8 cellular contexts compared by ENCODE assay signal in genomic region chr17:59838196-59838911, GRCh38. TPM values are rescaled to one million over a fixed set of nuclear protein-coding genes. Genes with fewer than 3 reads are reported as not detected.
DNase-seq lines count a peak whose midpoint lies in the region; ATAC-seq and TF ChIP-seq lines count a peak whose summit lies in the region.

No MANE protein-coding gene starts in this region.

- H3K9me3 Mint-ChIP-seq in T-helper 2 cell treated with Interferon-gamma antibody and Interleukin-4, amounts not matched to agents 5 μg/mL and 100 μg/mL, for 36 hours = no peaks in the 10 kb centered on the region
- H3K9me3 Mint-ChIP-seq in endothelial cell (ENCODE audit: unreplicated experiment) = no peaks in the 10 kb centered on the region
- no peaks in the 10 kb centered on the region for H3K9me3 Mint-ChIP-seq in nephron progenitor cell

- peak; percentile 91 for DNase-seq in SIG-M5 treated with dmso at 0.1 percent for 504 hours (lab: John Stamatoyannopoulos, UW; ENCODE audit: unreplicated experiment)
- DNase-seq in SIG-M5 (lab: John Stamatoyannopoulos, UW) = no peak
- peak; percentile 44 for DNase-seq in T-helper 2 cell treated with Interferon-gamma antibody and Interleukin-4, amounts not matched to agents 5 μg/mL and 100 μg/mL, for 36 hours (ENCODE audit: low spot score)
- peak; percentile 16 for DNase-seq in endothelial cell (ENCODE audit: low spot score)
- no peak for DNase-seq in nephron progenitor cell
- no peak for DNase-seq in EL
- no peak for DNase-seq in DMS153 (lab: John Stamatoyannopoulos, UW)

- H3K27me3 Mint-ChIP-seq in T-helper 2 cell treated with Interferon-gamma antibody and Interleukin-4, amounts not matched to agents 5 μg/mL and 100 μg/mL, for 36 hours (ENCODE audit: low read depth) = peaks cover 7% of the 10 kb centered on the region
- H3K27me3 Mint-ChIP-seq in endothelial cell (ENCODE audit: unreplicated experiment) (peaks cover 4% of the 10 kb centered on the region), nephron progenitor cell (ENCODE audit: low read depth, poor library complexity) (no peaks in the 10 kb centered on the region)

- peaks cover 31% of the 10 kb centered on the region for H3K4me1 Mint-ChIP-seq in T-helper 2 cell treated with Interferon-gamma antibody and Interleukin-4, amounts not matched to agents 5 μg/mL and 100 μg/mL, for 36 hours (ENCODE audit: low read depth)
- H3K4me1 Mint-ChIP-seq in endothelial cell (ENCODE audit: unreplicated experiment) (peaks cover 32% of the 10 kb centered on the region), nephron progenitor cell (peaks cover 48% of the 10 kb centered on the region)

- ATAC-seq in HG02678 (IDR thresholded peaks at IDR 0.05; ENCODE audit: unreplicated experiment) = no peak

- peaks cover 61% of the 10 kb centered on the region for H3K36me3 Mint-ChIP-seq in T-helper 2 cell treated with Interferon-gamma antibody and Interleukin-4, amounts not matched to agents 5 μg/mL and 100 μg/mL, for 36 hours (ENCODE audit: low read depth)
- H3K36me3 Mint-ChIP-seq in endothelial cell (ENCODE audit: low read depth, unreplicated experiment) (peaks cover 5% of the 10 kb centered on the region), nephron progenitor cell (ENCODE audit: low read depth) (peaks cover 32% of the 10 kb centered on the region)

- peak overlapping the region; percentile 99 for H3K4me3 Mint-ChIP-seq in T-helper 2 cell treated with Interferon-gamma antibody and Interleukin-4, amounts not matched to agents 5 μg/mL and 100 μg/mL, for 36 hours
- peak overlapping the region; percentile 96 for H3K4me3 Mint-ChIP-seq in endothelial cell (ENCODE audit: unreplicated experiment)
- peak overlapping the region; percentile 78 for H3K4me3 Mint-ChIP-seq in nephron progenitor cell

- TF ChIP-seq CTCF in endothelial cell (IDR thresholded peaks at IDR 0.05; ENCODE audit: unreplicated experiment) = no peak
- TF ChIP-seq CTCF in nephron progenitor cell (IDR thresholded peaks at IDR 0.05) = no peak

- H3K27ac Mint-ChIP-seq in T-helper 2 cell treated with Interferon-gamma antibody and Interleukin-4, amounts not matched to agents 5 μg/mL and 100 μg/mL, for 36 hours = peak overlapping the region; percentile 99
- H3K27ac Mint-ChIP-seq in endothelial cell (ENCODE audit: unreplicated experiment) = peak overlapping the region; percentile 99
- no peak overlapping the region for H3K27ac Mint-ChIP-seq in nephron progenitor cell

RNA-seq across cellular contexts. Expression of gene TUBD1, which starts 54.4 kb away (rescaled TPM):
- 12.5 TPM for total RNA-seq in endothelial cell (ENCODE audit: unreplicated experiment)

RNA-seq across cellular contexts. Expression of gene RPS6KB1, which starts 54.6 kb away (rescaled TPM):
- total RNA-seq in endothelial cell (ENCODE audit: unreplicated experiment) = 30.4 TPM

Comparison
In these comparisons a context has a peak if more than half of its experiments do, and no peak if none do; other contexts are left out.
1. DNase-seq: peak in SIG-M5 treated with dmso at 0.1 percent for 504 hours (single experiment), T-helper 2 cell treated with Interferon-gamma antibody and Interleukin-4, amounts not matched to agents 5 μg/mL and 100 μg/mL, for 36 hours (single experiment) and endothelial cell (single experiment); none in SIG-M5 (single experiment), nephron progenitor cell (single experiment), EL (single experiment) and DMS153 (single experiment).
2. Peak in every context shown above with its lines, with median percentiles within 50 percentile points of each other: H3K4me3 Mint-ChIP-seq.